35 cellular contexts compared by ENCODE assay signal in the genomic region with DNA sequence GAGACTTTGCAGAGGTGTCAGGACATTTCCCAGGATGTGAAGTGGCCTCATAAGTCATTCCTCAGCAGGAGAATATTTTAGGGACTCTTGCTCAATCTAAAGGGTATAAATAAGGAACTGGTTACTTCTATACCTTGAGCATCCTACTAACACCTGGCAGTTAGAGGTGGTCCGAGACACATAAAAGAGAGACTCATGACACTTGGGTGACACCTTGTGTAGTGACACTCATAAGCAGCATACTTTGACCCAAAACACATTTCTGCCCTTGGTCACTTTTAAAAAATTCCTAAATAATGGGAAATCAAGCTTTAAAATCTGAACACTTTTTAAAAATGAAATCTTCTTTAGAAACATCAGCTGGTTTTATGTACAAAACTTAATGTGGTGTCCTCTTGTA.
"Had no signal": no experiment of that assay in that cellular context is flagged by ENCODE, and none has a peak within 500 bp of the region (broad histone marks: within the 10 kb centered on the region; RNA-seq: fewer than 3 reads in every experiment).

No MANE protein-coding gene starts in this region.

- H3K36me3 Mint-ChIP-seq: activated CD4-positive, alpha-beta memory T cell treated with anti-CD3 and anti-CD28 coated beads for 36 hours; activated CD8-positive, alpha-beta memory T cell treated with anti-CD3 and anti-CD28 coated beads, Interleukin-2, amount 10 ng/mL, durations not matched to agents 7 days and 5 days; activated naive CD4-positive, alpha-beta T cell treated with anti-CD3 and anti-CD28 coated beads, Interleukin-2, amount 50 U/mL, for 24 hours; activated naive CD8-positive, alpha-beta T cell treated with anti-CD3 and anti-CD28 coated beads for 36 hours had no signal

- H3K9me3 ChIP-seq: adrenal gland, body of pancreas, esophagus squamous epithelium had no signal

- DNase-seq: activated B cell treated with CpG ODN at 0.5 μM for 24 hours; activated CD4-positive, alpha-beta memory T cell treated with anti-CD3 and anti-CD28 coated beads for 36 hours; activated CD4-positive, alpha-beta T cell treated with anti-CD3 and anti-CD28 coated beads for 48 hours; activated CD4-positive, alpha-beta T cell treated with anti-CD3 and anti-CD28 coated beads, Interleukin-2, amount 50 U/mL, for 1 hour; activated CD8-positive, alpha-beta memory T cell treated with anti-CD3 and anti-CD28 coated beads, Interleukin-2, amount 10 ng/mL, durations not matched to agents 7 days and 5 days; activated CD8-positive, alpha-beta memory T cell treated with anti-CD3 and anti-CD28 coated beads, Interleukin-2, amount 50 U/mL, for 4 hours; activated CD8-positive, alpha-beta T cell treated with anti-CD3 and anti-CD28 coated beads, Interleukin-2, amount 10 ng/mL, durations not matched to agents 7 days and 5 days; activated effector memory CD4-positive, alpha-beta T cell treated with anti-CD3 and anti-CD28 coated beads, Interleukin-2, amount 50 U/mL, for 16 hours; activated naive CD4-positive, alpha-beta T cell treated with anti-CD3 and anti-CD28 coated beads for 36 hours; activated naive CD8-positive, alpha-beta T cell treated with anti-CD3 and anti-CD28 coated beads for 36 hours; activated naive CD8-positive, alpha-beta T cell treated with anti-CD3 and anti-CD28 coated beads, Interleukin-2, amount 50 U/mL, for 24 hours; activated T-cell treated with anti-CD3 and anti-CD28 coated beads, Interleukin-2, amount 50 U/mL, for 1 hour; activated T-cell treated with anti-CD3 and anti-CD28 coated beads, Interleukin-2, amount 50 U/mL, for 48 hours; adrenal gland; amygdala; aorta; body of pancreas; caudate nucleus; cortex of kidney; dermis blood vessel endothelial cell; effector CD4-positive, alpha-beta T cell; effector memory CD8-positive, alpha-beta T cell; erythroblast; esophagus squamous epithelium; foreskin melanocyte; glutamatergic neuron; heart left ventricle; hypothalamus; T1000; WERI-Rb-1 had no signal

- H3K27ac Mint-ChIP-seq: activated B cell treated with CpG ODN at 0.5 μM for 24 hours; activated CD4-positive, alpha-beta memory T cell treated with anti-CD3 and anti-CD28 coated beads for 36 hours; activated CD8-positive, alpha-beta memory T cell treated with anti-CD3 and anti-CD28 coated beads, Interleukin-2, amount 10 ng/mL, durations not matched to agents 7 days and 5 days; activated CD8-positive, alpha-beta T cell treated with anti-CD3 and anti-CD28 coated beads, Interleukin-2, amount 10 ng/mL, durations not matched to agents 7 days and 5 days; activated naive CD4-positive, alpha-beta T cell treated with anti-CD3 and anti-CD28 coated beads for 36 hours; activated naive CD4-positive, alpha-beta T cell treated with anti-CD3 and anti-CD28 coated beads, Interleukin-2, amount 50 U/mL, for 24 hours; activated naive CD8-positive, alpha-beta T cell treated with anti-CD3 and anti-CD28 coated beads for 36 hours; activated naive CD8-positive, alpha-beta T cell treated with anti-CD3 and anti-CD28 coated beads, Interleukin-2, amount 50 U/mL, for 24 hours; activated T-helper 1 cell treated with anti-CD3 and anti-CD28 coated beads, Interleukin-12 subunit alpha, Interleukin-12 subunit beta, Interleukin-2, Interleukin-4 antibody, amounts not matched to agents 30 ng/mL and 10 ng/mL and 1 ng/mL, durations not matched to agents 14 hours and 24 hours and 36 hours; activated T-helper 2 cell treated with anti-CD3 and anti-CD28 coated beads, Interferon-gamma antibody, Interleukin-2, Interleukin-4, amounts not matched to agents 10 μg/mL and 5 μg/mL and 100 μg/mL, durations not matched to agents 14 hours and 24 hours and 36 hours; effector memory CD8-positive, alpha-beta T cell; T-helper 2 cell treated with Interferon-gamma antibody and Interleukin-4, amounts not matched to agents 5 μg/mL and 100 μg/mL, for 36 hours had no signal

- H3K4me3 ChIP-seq: adrenal gland, body of pancreas, esophagus squamous epithelium, heart left ventricle had no signal

- H3K27me3 Mint-ChIP-seq: activated naive CD8-positive, alpha-beta T cell treated with anti-CD3 and anti-CD28 coated beads for 36 hours had no signal

- H3K36me3 ChIP-seq: adrenal gland, esophagus squamous epithelium, heart left ventricle, WERI-Rb-1 had no signal

- ATAC-seq: activated CD4-positive, CD25-positive, alpha-beta regulatory T cell treated with anti-CD3 and anti-CD28 coated beads, Interleukin-2, amount 50 U/mL, for 24 hours; activated CD8-positive, alpha-beta memory T cell treated with anti-CD3 and anti-CD28 coated beads, Interleukin-2, amount 10 ng/mL, durations not matched to agents 7 days and 5 days; activated CD8-positive, alpha-beta T cell treated with anti-CD3 and anti-CD28 coated beads, Interleukin-2, amount 10 ng/mL, durations not matched to agents 7 days and 5 days; activated naive CD8-positive, alpha-beta T cell treated with anti-CD3 and anti-CD28 coated beads, Interleukin-2, amount 50 U/mL, for 24 hours; body of pancreas; effector memory CD8-positive, alpha-beta T cell; heart left ventricle had no signal

- H3K27ac ChIP-seq: adrenal gland, body of pancreas, esophagus squamous epithelium, heart left ventricle, WERI-Rb-1 had no signal

- H3K9me3 Mint-ChIP-seq: activated CD4-positive, alpha-beta memory T cell treated with anti-CD3 and anti-CD28 coated beads for 36 hours; activated naive CD4-positive, alpha-beta T cell treated with anti-CD3 and anti-CD28 coated beads, Interleukin-2, amount 50 U/mL, for 24 hours; activated naive CD8-positive, alpha-beta T cell treated with anti-CD3 and anti-CD28 coated beads for 36 hours; activated naive CD8-positive, alpha-beta T cell treated with anti-CD3 and anti-CD28 coated beads, Interleukin-2, amount 50 U/mL, for 24 hours; activated T-helper 1 cell treated with anti-CD3 and anti-CD28 coated beads, Interleukin-12 subunit alpha, Interleukin-12 subunit beta, Interleukin-2, Interleukin-4 antibody, amounts not matched to agents 30 ng/mL and 10 ng/mL and 1 ng/mL, durations not matched to agents 14 hours and 24 hours and 36 hours; activated T-helper 2 cell treated with anti-CD3 and anti-CD28 coated beads, Interferon-gamma antibody, Interleukin-2, Interleukin-4, amounts not matched to agents 10 μg/mL and 5 μg/mL and 100 μg/mL, durations not matched to agents 14 hours and 24 hours and 36 hours; effector memory CD8-positive, alpha-beta T cell; T-helper 2 cell treated with Interferon-gamma antibody and Interleukin-4, amounts not matched to agents 5 μg/mL and 100 μg/mL, for 36 hours had no signal

- H3K4me1 Mint-ChIP-seq: activated CD8-positive, alpha-beta memory T cell treated with anti-CD3 and anti-CD28 coated beads, Interleukin-2, amount 10 ng/mL, durations not matched to agents 7 days and 5 days; activated naive CD4-positive, alpha-beta T cell treated with anti-CD3 and anti-CD28 coated beads, Interleukin-2, amount 50 U/mL, for 24 hours; activated naive CD8-positive, alpha-beta T cell treated with anti-CD3 and anti-CD28 coated beads for 36 hours; activated naive CD8-positive, alpha-beta T cell treated with anti-CD3 and anti-CD28 coated beads, Interleukin-2, amount 50 U/mL, for 24 hours had no signal

- H3K27me3 ChIP-seq: adrenal gland, body of pancreas, heart left ventricle had no signal

- H3K4me1 ChIP-seq: adrenal gland, body of pancreas, esophagus squamous epithelium, heart left ventricle had no signal

- H3K4me3 Mint-ChIP-seq: activated B cell treated with CpG ODN at 0.5 μM for 24 hours; activated CD4-positive, alpha-beta memory T cell treated with anti-CD3 and anti-CD28 coated beads for 36 hours; activated CD8-positive, alpha-beta memory T cell treated with anti-CD3 and anti-CD28 coated beads, Interleukin-2, amount 10 ng/mL, durations not matched to agents 7 days and 5 days; activated CD8-positive, alpha-beta T cell treated with anti-CD3 and anti-CD28 coated beads, Interleukin-2, amount 10 ng/mL, durations not matched to agents 7 days and 5 days; activated naive CD4-positive, alpha-beta T cell treated with anti-CD3 and anti-CD28 coated beads for 36 hours; activated naive CD4-positive, alpha-beta T cell treated with anti-CD3 and anti-CD28 coated beads, Interleukin-2, amount 50 U/mL, for 24 hours; activated naive CD8-positive, alpha-beta T cell treated with anti-CD3 and anti-CD28 coated beads for 36 hours; activated naive CD8-positive, alpha-beta T cell treated with anti-CD3 and anti-CD28 coated beads, Interleukin-2, amount 50 U/mL, for 24 hours; activated T-helper 1 cell treated with anti-CD3 and anti-CD28 coated beads, Interleukin-12 subunit alpha, Interleukin-12 subunit beta, Interleukin-2, Interleukin-4 antibody, amounts not matched to agents 30 ng/mL and 10 ng/mL and 1 ng/mL, durations not matched to agents 14 hours and 24 hours and 36 hours; effector memory CD8-positive, alpha-beta T cell; T-helper 2 cell treated with Interferon-gamma antibody and Interleukin-4, amounts not matched to agents 5 μg/mL and 100 μg/mL, for 36 hours had no signal
